35 cellular contexts compared by ENCODE assay signal in the genomic region with DNA sequence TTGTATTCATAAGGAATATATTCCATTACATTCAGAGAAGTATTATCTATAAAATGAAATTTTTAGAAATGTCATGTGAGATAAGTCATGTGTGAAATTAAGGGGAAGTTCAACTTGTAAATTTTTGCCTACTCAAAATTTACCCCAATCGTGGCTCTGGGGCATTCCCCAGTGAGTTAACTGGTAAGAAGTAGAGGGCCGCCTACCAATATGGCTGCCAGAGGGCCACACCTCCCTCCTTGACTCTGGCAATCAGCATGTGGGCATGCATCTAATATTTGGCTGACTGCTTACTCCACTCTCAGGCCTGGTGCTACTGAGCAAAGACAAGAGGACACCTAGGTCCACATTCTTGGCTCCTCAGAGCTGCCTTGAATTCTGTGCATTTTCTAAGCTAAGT. TPM values are rescaled to one million over a fixed set of nuclear protein-coding genes. Genes with fewer than 3 reads are reported as not detected.
"Had no signal": no experiment of that assay in that cellular context is flagged by ENCODE, and none has a peak within 500 bp of the region (broad histone marks: within the 10 kb centered on the region; RNA-seq: fewer than 3 reads in every experiment).

No MANE protein-coding gene starts in this region.

- H3K27ac ChIP-seq: ascending aorta, cardiac muscle cell, colonic mucosa, WERI-Rb-1 had no signal

- ATAC-seq: activated CD4-positive, alpha-beta T cell treated with anti-CD3 and anti-CD28 coated beads for 36 hours; activated CD4-positive, CD25-positive, alpha-beta regulatory T cell treated with anti-CD3 and anti-CD28 coated beads, Interleukin-2, amount 50 U/mL, for 24 hours; activated CD8-positive, alpha-beta memory T cell treated with anti-CD3 and anti-CD28 coated beads, Interleukin-2, amount 10 ng/mL, durations not matched to agents 7 days and 5 days; activated CD8-positive, alpha-beta T cell treated with anti-CD3 and anti-CD28 coated beads, Interleukin-2, amount 10 ng/mL, durations not matched to agents 7 days and 5 days; activated naive CD8-positive, alpha-beta T cell treated with anti-CD3 and anti-CD28 coated beads, Interleukin-2, amount 50 U/mL, for 24 hours; WTC11 had no signal

- DNase-seq: activated CD4-positive, alpha-beta memory T cell treated with anti-CD3 and anti-CD28 coated beads, Interleukin-2, amount 10 ng/mL, durations not matched to agents 7 days and 5 days; activated CD4-positive, alpha-beta T cell treated with anti-CD3 and anti-CD28 coated beads for 1 hour; activated CD4-positive, alpha-beta T cell treated with anti-CD3 and anti-CD28 coated beads for 36 hours; activated CD4-positive, alpha-beta T cell treated with anti-CD3 and anti-CD28 coated beads for 48 hours; activated CD4-positive, alpha-beta T cell treated with anti-CD3 and anti-CD28 coated beads, Interleukin-2, amount 50 U/mL, for 48 hours; activated CD4-positive, CD25-positive, alpha-beta regulatory T cell; activated CD8-positive, alpha-beta memory T cell treated with anti-CD3 and anti-CD28 coated beads for 24 hours; activated CD8-positive, alpha-beta memory T cell treated with anti-CD3 and anti-CD28 coated beads, Interleukin-2, amount 10 ng/mL, durations not matched to agents 7 days and 5 days; activated CD8-positive, alpha-beta memory T cell treated with anti-CD3 and anti-CD28 coated beads, Interleukin-2, amount 50 U/mL, for 48 hours; activated CD8-positive, alpha-beta T cell treated with anti-CD3 and anti-CD28 coated beads, Interleukin-2, amount 10 ng/mL, durations not matched to agents 7 days and 5 days; activated effector memory CD4-positive, alpha-beta T cell treated with Interleukin-2 at 50 U/mL for 16 hours; activated gamma-delta T cell treated with Interleukin-2 at 50 U/mL for 16 hours; activated naive CD4-positive, alpha-beta T cell treated with anti-CD3 and anti-CD28 coated beads, Interleukin-2, amount 10 ng/mL, durations not matched to agents 7 days and 5 days; activated naive CD4-positive, alpha-beta T cell treated with Interleukin-2 at 50 U/mL for 16 hours; activated naive CD8-positive, alpha-beta T cell treated with anti-CD3 and anti-CD28 coated beads, Interleukin-2, amount 10 ng/mL, durations not matched to agents 7 days and 5 days; activated naive CD8-positive, alpha-beta T cell treated with anti-CD3 and anti-CD28 coated beads, Interleukin-2, amount 50 U/mL, for 24 hours; activated T-cell treated with anti-CD3 and anti-CD28 coated beads, Interleukin-2, amount 50 U/mL, for 24 hours; activated T-cell treated with anti-CD3 and anti-CD28 coated beads, Interleukin-2, amount 50 U/mL, for 48 hours; amygdala; anterior cingulate cortex; caudate nucleus; cerebellar nuclear complex; colonic mucosa; T-helper 1 cell; T-helper 2 cell; T-helper 9 cell; WERI-Rb-1 had no signal

- H3K36me3 ChIP-seq: ascending aorta, cardiac muscle cell, colonic mucosa, WERI-Rb-1 had no signal

- FAIRE-seq: bronchial epithelial cell, TTC549 had no signal

- H3K9me3 ChIP-seq: ascending aorta, colonic mucosa had no signal

- H3K4me3 ChIP-seq: ascending aorta, cardiac muscle cell, colonic mucosa had no signal

- H3K27me3 ChIP-seq: ascending aorta, cardiac muscle cell, colonic mucosa had no signal

- H3K4me1 ChIP-seq: ascending aorta, colonic mucosa had no signal

RNA-seq across cellular contexts. Expression of a gene that starts 39.7 kb away (rescaled TPM):
- total RNA-seq: activated CD4-positive, alpha-beta memory T cell treated with anti-CD3 and anti-CD28 coated beads, Interleukin-2, amount 10 ng/mL, durations not matched to agents 7 days and 5 days; activated CD4-positive, alpha-beta T cell treated with anti-CD3 and anti-CD28 coated beads for 36 hours; activated CD8-positive, alpha-beta memory T cell treated with anti-CD3 and anti-CD28 coated beads, Interleukin-2, amount 10 ng/mL, durations not matched to agents 7 days and 5 days; activated CD8-positive, alpha-beta T cell treated with anti-CD3 and anti-CD28 coated beads, Interleukin-2, amount 10 ng/mL, durations not matched to agents 7 days and 5 days; activated naive CD8-positive, alpha-beta T cell treated with anti-CD3 and anti-CD28 coated beads, Interleukin-2, amount 10 ng/mL, durations not matched to agents 7 days and 5 days; activated T-helper 2 cell treated with anti-CD3 and anti-CD28 coated beads, Interferon-gamma antibody, Interleukin-2, Interleukin-4, amounts not matched to agents 10 μg/mL and 5 μg/mL and 100 μg/mL, durations not matched to agents 14 hours and 24 hours and 36 hours; ascending aorta; bronchial epithelial cell; chondrocyte; colonic mucosa; WTC11 had no signal
- polyA plus RNA-seq: cardiac muscle cell had no signal
